8 cellular contexts compared by ENCODE assay signal in genomic region chr11:67270256-67271211, GRCh38. TPM values are rescaled to one million over a fixed set of nuclear protein-coding genes. Genes with fewer than 3 reads are reported as not detected.
DNase-seq lines count a peak whose midpoint lies in the region; ATAC-seq, FAIRE-seq and TF ChIP-seq lines count a peak whose summit lies in the region.

No MANE protein-coding gene starts in this region.

- H3K4me3 ChIP-seq in endodermal cell (ENCODE audit: low read length) (peak overlapping the region; percentile 59), muscle layer of colon (ENCODE audit: low read depth in 1 of 2, low read length in 2 of 2) (peak overlapping the region in 1 of 2 donors; percentile 45)

- peaks cover 3% of the 10 kb centered on the region for H3K27me3 Mint-ChIP-seq in endodermal cell (ENCODE audit: insufficient read depth)

- ATAC-seq in HG02588 (IDR thresholded peaks at IDR 0.05; ENCODE audit: unreplicated experiment) (no peak), HG02870 (IDR thresholded peaks at IDR 0.05; ENCODE audit: unreplicated experiment) (no peak), HG02852 (IDR thresholded peaks at IDR 0.05; ENCODE audit: unreplicated experiment) (no peak)

- no peaks in the 10 kb centered on the region for H3K9me3 Mint-ChIP-seq in endodermal cell

- H3K27ac ChIP-seq in endodermal cell (ENCODE audit: low read depth, low read length) (no peak overlapping the region), muscle layer of colon (ENCODE audit: low read depth, low read length) (peak overlapping the region; percentile 57)

- peak overlapping the region; percentile 62 for H3K27ac Mint-ChIP-seq in endodermal cell

- H3K36me3 ChIP-seq in endodermal cell (ENCODE audit: control insufficient read depth, insufficient read depth, low read length) (peaks cover 28% of the 10 kb centered on the region), muscle layer of colon (ENCODE audit: insufficient read depth, low read length) (no peaks in the 10 kb centered on the region)

- H3K9me3 ChIP-seq in endodermal cell (ENCODE audit: control insufficient read depth, low read length) (no peaks in the 10 kb centered on the region), muscle layer of colon (ENCODE audit: low read length) (no peaks in the 10 kb centered on the region)

- peak; percentile 67 for FAIRE-seq in GM12891 (lab: Jason Lieb, UNC)

- H3K4me3 Mint-ChIP-seq in endodermal cell = peak overlapping the region; percentile 41

- no peaks in the 10 kb centered on the region for H3K27me3 ChIP-seq in endodermal cell (ENCODE audit: control insufficient read depth, insufficient read depth, low read length, poor library complexity, severe bottlenecking)
- H3K27me3 ChIP-seq in muscle layer of colon (ENCODE audit: control insufficient read depth in 1 of 2, insufficient read depth in 2 of 2, low read length in 2 of 2) = no peaks in the 10 kb centered on the region

- no peak overlapping the region for H3K9ac ChIP-seq in endodermal cell (ENCODE audit: extremely low read depth, low read length, poor library complexity, severe bottlenecking)
- peak overlapping the region; percentile 53 for H3K9ac ChIP-seq in muscle layer of colon (ENCODE audit: low read length)

- H3K36me3 Mint-ChIP-seq in endodermal cell (ENCODE audit: low read depth) = peaks cover 6% of the 10 kb centered on the region

- WGBS in endodermal cell (ENCODE audit: insufficient coverage in 1 of 2, insufficient read length in 1 of 2), 2 experiments = 38 to 43% methylated on average over 24 to 28 of the region's 28 CpGs

- TF ChIP-seq POLR2A in GM12891 (IDR thresholded peaks at IDR 0.05; ENCODE audit: low read depth, low read length) = no peak

- no peak for TF ChIP-seq CTCF in endodermal cell (conservative IDR thresholded peaks at IDR 0.05)

- H3K4me1 ChIP-seq in endodermal cell (ENCODE audit: control insufficient read depth, insufficient read depth, low read length) = peaks cover 19% of the 10 kb centered on the region
- H3K4me1 ChIP-seq in muscle layer of colon (ENCODE audit: insufficient read depth, low read length) = peaks cover 73% of the 10 kb centered on the region

- H3K4me1 Mint-ChIP-seq in endodermal cell = peaks cover 27% of the 10 kb centered on the region

- no peak for DNase-seq in GM12891 (ENCODE audit: insufficient read length, low spot score)
- peak; percentile 87 for DNase-seq in SIG-M5 treated with dmso at 0.1 percent for 504 hours (lab: John Stamatoyannopoulos, UW; ENCODE audit: unreplicated experiment)
- DNase-seq in endodermal cell = peak; percentile 85
- DNase-seq in DMS79 (lab: John Stamatoyannopoulos, UW) = no peak

TF ChIP-seq in GM12891, 5 proteins besides CTCF, POLR2A, EP300 and RAD21:
- TF ChIP-seq TAF1 (IDR thresholded peaks at IDR 0.05; ENCODE audit: low read depth, low read length) (no peak), POU2F2 (IDR thresholded peaks at IDR 0.05; ENCODE audit: low read depth, low read length) (no peak), POLR2AphosphoS5 (IDR thresholded peaks at IDR 0.05; ENCODE audit: low read depth, low read length) (no peak), SPI1 (IDR thresholded peaks at IDR 0.05; ENCODE audit: low read depth, low read length) (no peak), PAX5 (IDR thresholded peaks at IDR 0.05; ENCODE audit: insufficient read depth, low read length, severe bottlenecking) (no peak)

RNA-seq across cellular contexts. Expression of gene GRK2, which starts 4.3 kb away (rescaled TPM):
- 101 TPM for polyA plus RNA-seq in GM12891 (2012; ENCODE audit: low read depth, missing spikeins)
- 10 to 100 TPM; 58.0 to 61.7 TPM for total RNA-seq in endodermal cell
- polyA plus RNA-seq in endodermal cell (2013, experiment 1 of 2) = 43.5 TPM
- polyA plus RNA-seq in endodermal cell (2013, experiment 2 of 2) = 39.5 TPM

RNA-seq across cellular contexts. Expression of gene ANKRD13D, which starts 18.6 kb away (rescaled TPM):
- 18.9 TPM for polyA plus RNA-seq in GM12891 (2012; ENCODE audit: low read depth, missing spikeins)
- 10 to 100 TPM; 56.6 to 58.6 TPM for total RNA-seq in endodermal cell
- polyA plus RNA-seq in endodermal cell (2013, experiment 1 of 2) = 30.0 TPM
- 27.5 TPM for polyA plus RNA-seq in endodermal cell (2013, experiment 2 of 2)

RNA-seq across cellular contexts. Expression of gene SSH3, which starts 32.8 kb away (rescaled TPM):
- 1.3 TPM for polyA plus RNA-seq in GM12891 (2012; ENCODE audit: low read depth, missing spikeins)
- total RNA-seq in endodermal cell = 10 to 100 TPM; 39.1 to 44.4 TPM
- 22.0 TPM for polyA plus RNA-seq in endodermal cell (2013, experiment 1 of 2)
- 16.0 TPM for polyA plus RNA-seq in endodermal cell (2013, experiment 2 of 2)

Comparison
In these comparisons a context has a peak if more than half of its experiments do, and no peak if none do; other contexts are left out.
1. DNase-seq: peak in SIG-M5 treated with dmso at 0.1 percent for 504 hours (single experiment) and endodermal cell (single experiment); none in GM12891 (single experiment) and DMS79 (single experiment).